1 cellular context compared by ENCODE assay signal in genomic region chr11:121023848-121024751, GRCh38.
A peak's percentile ranks its signal among the peaks of the same experiment; 100 is the strongest.
TF ChIP-seq lines count a peak whose summit lies in the region.

Gene TBCEL, plus strand, starts transcription at chr11:121024102. Its CDS starts 21,589 bp downstream, at chr11:121045691.

TF ChIP-seq in HepG2, 621 proteins besides CTCF, POLR2A, EP300 and RAD21 (continued from another document and continues in another):
- TF ChIP-seq ZNF609 (CRISPR knock-in tag; IDR thresholded peaks at IDR 0.05; ENCODE audit: borderline replicate concordance) = no peak
- TF ChIP-seq ZNF207 (IDR thresholded peaks at IDR 0.05; ENCODE audit: borderline replicate concordance) = no peak
- TF ChIP-seq ZNF274 (CRISPR knock-in tag; IDR thresholded peaks at IDR 0.05) = peak; percentile 50; the same call in 1 of the 2 replicates
- TF ChIP-seq ZNF747 (CRISPR knock-in tag; IDR thresholded peaks at IDR 0.05; ENCODE audit: borderline replicate concordance) = no peak; the same call in 1 of the 2 replicates
- no peak for TF ChIP-seq NR2F2 (IDR thresholded peaks at IDR 0.05; ENCODE audit: borderline replicate concordance, low read depth)
- 0 out of 2 replicates have a peak, but pooled peaks have one; percentile 49 for TF ChIP-seq SALL2 (CRISPR knock-in tag; IDR thresholded peaks at IDR 0.05)
- TF ChIP-seq ZNF383 (CRISPR knock-in tag; IDR thresholded peaks at IDR 0.05; ENCODE audit: borderline replicate concordance) = no peak
- TF ChIP-seq HCFC1 (IDR thresholded peaks at IDR 0.05; ENCODE audit: low read depth, low read length) = peak; percentile 36; the same call in 1 of the 2 replicates
- TF ChIP-seq RFXAP (CRISPR knock-in tag; IDR thresholded peaks at IDR 0.05; ENCODE audit: borderline replicate concordance) = no peak; the same call in 1 of the 2 replicates
- TF ChIP-seq AGO1 (IDR thresholded peaks at IDR 0.05; ENCODE audit: low read depth, low read length, poor library complexity, severe bottlenecking) = peak; percentile 24
- no peak for TF ChIP-seq ZNF607 (CRISPR knock-in tag; IDR thresholded peaks at IDR 0.05; ENCODE audit: borderline replicate concordance)
- no peak for TF ChIP-seq TCF12 (IDR thresholded peaks at IDR 0.05)
- TF ChIP-seq TCF12 (CRISPR knock-in tag; IDR thresholded peaks at IDR 0.05) = no peak
- no peak for TF ChIP-seq WIZ (CRISPR knock-in tag; IDR thresholded peaks at IDR 0.05)
- TF ChIP-seq NCOA2 (CRISPR knock-in tag; IDR thresholded peaks at IDR 0.05) = 0 out of 2 replicates have a peak, but pooled peaks have one; percentile 34
- TF ChIP-seq ZNF512B (CRISPR knock-in tag; IDR thresholded peaks at IDR 0.05; ENCODE audit: borderline replicate concordance) = no peak
- peak; percentile 79 for TF ChIP-seq GABPA (IDR thresholded peaks at IDR 0.05; ENCODE audit: low read depth, low read length)
- TF ChIP-seq GABPA (CRISPR knock-in tag; IDR thresholded peaks at IDR 0.05; ENCODE audit: low read depth) = peak; percentile 93
- no peak for TF ChIP-seq ZFP37 (CRISPR knock-in tag; IDR thresholded peaks at IDR 0.05; ENCODE audit: borderline replicate concordance)
- peak; percentile 42; the same call in 1 of the 2 replicates for TF ChIP-seq ZNF331 (CRISPR knock-in tag; IDR thresholded peaks at IDR 0.05)
- no peak for TF ChIP-seq RARG (CRISPR knock-in tag; IDR thresholded peaks at IDR 0.05; ENCODE audit: low read depth)
- no peak for TF ChIP-seq ZNF318 (CRISPR knock-in tag; IDR thresholded peaks at IDR 0.05)
- peak; percentile 62 for TF ChIP-seq SIN3A (IDR thresholded peaks at IDR 0.05; ENCODE audit: borderline replicate concordance, low read depth, low read length)
- no peak for TF ChIP-seq E2F2 (CRISPR knock-in tag; IDR thresholded peaks at IDR 0.05; ENCODE audit: borderline replicate concordance)
- TF ChIP-seq ZNF816 (CRISPR knock-in tag; IDR thresholded peaks at IDR 0.05; ENCODE audit: borderline replicate concordance) = 0 out of 2 replicates have a peak, but pooled peaks have one; percentile 36
- 0 out of 2 replicates have a peak, but pooled peaks have one; percentile 29 for TF ChIP-seq ZNF558 (CRISPR knock-in tag; IDR thresholded peaks at IDR 0.05; ENCODE audit: borderline replicate concordance)
- TF ChIP-seq ZSCAN31 (CRISPR knock-in tag; IDR thresholded peaks at IDR 0.05; ENCODE audit: low read depth) = peak; percentile 42; the same call in 1 of the 2 replicates
- TF ChIP-seq ZBTB49 (CRISPR knock-in tag; IDR thresholded peaks at IDR 0.05; ENCODE audit: borderline replicate concordance) = no peak
- no peak for TF ChIP-seq PLSCR1 (CRISPR knock-in tag; IDR thresholded peaks at IDR 0.05; ENCODE audit: borderline replicate concordance)
- TF ChIP-seq KAT7 (CRISPR knock-in tag; IDR thresholded peaks at IDR 0.05; ENCODE audit: borderline replicate concordance) = 0 out of 2 replicates have a peak, but pooled peaks have one; percentile 72
- TF ChIP-seq BHLHE40 (IDR thresholded peaks at IDR 0.05; ENCODE audit: low read length) = peak; percentile 99
- TF ChIP-seq AHR (CRISPR knock-in tag; IDR thresholded peaks at IDR 0.05) = no peak
- no peak for TF ChIP-seq STAG1 (CRISPR knock-in tag; IDR thresholded peaks at IDR 0.05)
- no peak for TF ChIP-seq MTF1 (CRISPR knock-in tag; IDR thresholded peaks at IDR 0.05)
- TF ChIP-seq SCMH1 (CRISPR knock-in tag; IDR thresholded peaks at IDR 0.05; ENCODE audit: borderline replicate concordance) = no peak
- TF ChIP-seq ZNF350 (CRISPR knock-in tag; IDR thresholded peaks at IDR 0.05; ENCODE audit: borderline replicate concordance, low read depth) = peak; percentile 51; the same call in 1 of the 2 replicates
- no peak for TF ChIP-seq THYN1 (CRISPR knock-in tag; IDR thresholded peaks at IDR 0.05; ENCODE audit: borderline replicate concordance, low read depth)
- TF ChIP-seq ZNF282 (IDR thresholded peaks at IDR 0.05; ENCODE audit: partially characterized antibody) = no peak
- peak; percentile 92; the same call in 1 of the 2 replicates for TF ChIP-seq ZNF343 (CRISPR knock-in tag; IDR thresholded peaks at IDR 0.05)
- no peak for TF ChIP-seq ZNF772 (CRISPR knock-in tag; IDR thresholded peaks at IDR 0.05)
